Comparison of ENCODE assay signal across 8 cellular contexts in genomic region chr5:159262859-159263568, GRCh38. TPM values are rescaled to one million over a fixed set of nuclear protein-coding genes. Genes with fewer than 3 reads are reported as not detected.
DNase-seq lines count a peak whose midpoint lies in the region; ATAC-seq and TF ChIP-seq lines count a peak whose summit lies in the region.

A gene with protein sequence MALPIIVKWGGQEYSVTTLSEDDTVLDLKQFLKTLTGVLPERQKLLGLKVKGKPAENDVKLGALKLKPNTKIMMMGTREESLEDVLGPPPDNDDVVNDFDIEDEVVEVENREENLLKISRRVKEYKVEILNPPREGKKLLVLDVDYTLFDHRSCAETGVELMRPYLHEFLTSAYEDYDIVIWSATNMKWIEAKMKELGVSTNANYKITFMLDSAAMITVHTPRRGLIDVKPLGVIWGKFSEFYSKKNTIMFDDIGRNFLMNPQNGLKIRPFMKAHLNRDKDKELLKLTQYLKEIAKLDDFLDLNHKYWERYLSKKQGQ (plus strand): TSS chr5:159263290. CDS start chr5:159268916, 5,626 bp downstream.

- H3K4me3 ChIP-seq in heart left ventricle, result peak within 1 kb of the TSS; percentile 59 to 98 (median 90)

- H3K4me1 Mint-ChIP-seq in T-cell (peaks cover 49 to 56% (median 55%) of the 10 kb centered on the region in 3 donors), type B pancreatic cell (ENCODE audit: unreplicated experiment) (peaks cover 12% of the 10 kb centered on the region)

- WGBS in adipose tissue, 3 donors, result 0 to 1% (median 0%) methylated on average over 54 of the region's 54 CpGs
- 0 to 1% (median 1%) methylated on average over 23 to 54 of the region's 54 CpGs for WGBS in heart left ventricle, 4 donors

- peaks cover 0 to 4% (median 0%) of the 10 kb centered on the region in 3 donors for H3K9me3 Mint-ChIP-seq in T-cell
- H3K9me3 Mint-ChIP-seq in type B pancreatic cell, result no peaks in the 10 kb centered on the region

- in situ Hi-C loops in GM13977 (cut with MboI; ENCODE audit: low pct_unique_long_range_greater_than_20kb, low sequenced_read_pairs, unreplicated experiment), result no loop called here

- H3K27me3 Mint-ChIP-seq in T-cell (no peaks in the 10 kb centered on the region), type B pancreatic cell (peaks cover 27% of the 10 kb centered on the region)

- TF ChIP-seq CTCF in GM13977 (IDR thresholded peaks at IDR 0.05; ENCODE audit: extremely low read depth, insufficient read depth, missing control alignments) (no peak), heart left ventricle (IDR thresholded peaks at IDR 0.05) (peak in 1 of 12 donors; percentile 15), type B pancreatic cell (conservative IDR thresholded peaks at IDR 0.05) (no peak)

- H3K27ac ChIP-seq in adipose tissue (ENCODE audit: low read depth, low read length) (peak within 1 kb of the TSS; percentile 45), heart left ventricle (peak within 1 kb of the TSS; percentile 79 to 97 (median 90))

- peak in 1 of 2 donors; percentile 50 for TF ChIP-seq POLR2A in heart left ventricle (IDR thresholded peaks at IDR 0.05)

- no peaks in the 10 kb centered on the region for H3K36me3 ChIP-seq in heart left ventricle

- intact Hi-C loops in heart left ventricle (cut with DNase I), result loop anchor here (2.0 to 10.0 kb wide), 7 partner anchors 48 to 106 kb away; partner anchors contain the start of gene RNF145 (in 3 of the 10)
- intact Hi-C loops in posterior cingulate gyrus (cut with DNase I), result loop anchor here (1.0 to 5.0 kb wide), 2 partner anchors 54 to 106 kb away; partner anchors contain the start of gene RNF145

- peaks cover 0 to 24% (median 14%) of the 10 kb centered on the region in 12 donors for H3K4me1 ChIP-seq in heart left ventricle

- H3K36me3 Mint-ChIP-seq in T-cell (peaks cover 22% of the 10 kb centered on the region), type B pancreatic cell (peaks cover 11% of the 10 kb centered on the region)

- DNase-seq in GM13977 (ENCODE audit: low spot score), result peak; percentile 89
- DNase-seq in NCI-H146 (lab: John Stamatoyannopoulos, UW), result peak; percentile 80
- peak; percentile 58 to 82 (median 74) for DNase-seq in T-cell
- peak; percentile 81 to 89 (median 83) for DNase-seq in heart left ventricle
- DNase-seq in posterior cingulate gyrus, result peak; percentile 65 to 96 (median 80)
- peak; percentile 74 for DNase-seq in type B pancreatic cell (ENCODE audit: extremely low spot score, unreplicated experiment)

- POLR2A ChIA-PET in T-cell (lab: Charles Lee), result interaction anchor here (0.5 to 1.5 kb wide), 6 partner anchors 17 to 670 kb away, joined by 3 to 16 read pairs (median 3); no protein-coding TSS in a partner anchor

- ATAC-seq in HG02840 (IDR thresholded peaks at IDR 0.05; ENCODE audit: low FRiP score, unreplicated experiment), result peak; percentile 90
- ATAC-seq in T-cell (replicated peaks in 1 of 4), result peak; percentile 86 to 89 (median 86)
- peak; percentile 90 to 96 (median 95) for ATAC-seq in heart left ventricle

- no peaks in the 10 kb centered on the region for H3K9me3 ChIP-seq in heart left ventricle

- no peaks in the 10 kb centered on the region for H3K27me3 ChIP-seq in heart left ventricle

- CTCF ChIA-PET in T-cell (lab: Charles Lee), result interaction anchor here (1.3 to 2.2 kb wide), 6 partner anchors 11 to 106 kb away, joined by 4 to 9 read pairs (median 6); no protein-coding TSS in a partner anchor

- H3K4me3 Mint-ChIP-seq in T-cell (peak within 1 kb of the TSS; percentile 93 to 99 (median 98)), type B pancreatic cell (peak within 1 kb of the TSS; percentile 94)

- H3K27ac Mint-ChIP-seq in T-cell (peak within 1 kb of the TSS; percentile 99 to 100), type B pancreatic cell (peak within 1 kb of the TSS; percentile 99)

RNA-seq across cellular contexts. Expression of the gene that starts here (rescaled TPM):
- total RNA-seq in T-cell, result 10 to 100 TPM; 22.3 to 29.4 (median 27.4) TPM
- polyA plus RNA-seq in adipose tissue, result 10 to 100 TPM in 2 of 3 donors, 1 to 10 TPM in 1; 8.1 to 26.3 (median 13.6) TPM
- 10 to 100 TPM; 11.9 to 20.4 (median 14.4) TPM for total RNA-seq in heart left ventricle
- polyA plus RNA-seq in heart left ventricle, result 10 to 100 TPM; 13.7 to 16.7 TPM
- 20.5 and 29.4 TPM in 2 replicates for total RNA-seq in type B pancreatic cell (ENCODE audit: low replicate concordance)

Comparison
In these comparisons a context has a peak if more than half of its experiments do, and no peak if none do; other contexts are left out.
1. Peak in every context shown above with its lines: DNase-seq, ATAC-seq, H3K4me3 ChIP-seq and H3K27ac ChIP-seq.